ENCODE assay signal across 8 cellular contexts in the genomic region with DNA sequence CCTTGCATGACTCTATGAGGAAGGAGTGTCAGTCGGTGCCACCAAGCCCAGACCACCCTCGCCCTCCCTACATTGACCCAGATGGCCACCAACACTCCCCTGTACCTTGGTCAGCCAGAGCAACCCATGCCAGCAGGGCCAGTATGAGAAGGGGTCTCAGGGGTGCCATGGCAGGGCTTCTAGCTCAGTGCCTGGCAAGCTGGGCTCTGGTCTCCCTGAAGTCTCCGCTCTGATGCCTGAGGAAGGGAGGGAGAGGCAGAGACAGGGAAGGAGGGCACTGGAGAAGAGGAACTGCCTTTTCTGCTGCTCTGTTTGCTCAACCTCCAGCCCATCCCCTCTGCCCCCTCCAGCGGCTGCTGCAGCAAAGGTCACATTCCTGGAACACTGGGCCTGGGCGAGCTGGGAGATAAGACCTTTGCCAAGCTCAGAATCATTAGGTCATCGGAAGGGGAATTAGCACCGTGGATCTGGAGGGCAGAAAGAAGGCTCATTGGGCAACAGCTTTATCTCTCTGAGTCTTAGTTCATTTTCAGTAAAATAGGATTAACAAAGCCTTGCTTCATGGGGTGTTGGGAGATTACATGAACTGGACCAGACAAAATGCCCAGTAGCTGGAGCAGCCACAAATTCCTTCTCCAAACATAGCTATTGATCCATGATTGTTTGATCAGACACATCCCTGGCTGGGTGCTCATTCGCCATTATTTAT. TPM values are rescaled to one million over a fixed set of nuclear protein-coding genes. Genes with fewer than 3 reads are reported as not detected.
DNase-seq lines count a peak whose midpoint lies in the region; ATAC-seq and TF ChIP-seq lines count a peak whose summit lies in the region.

A gene with protein sequence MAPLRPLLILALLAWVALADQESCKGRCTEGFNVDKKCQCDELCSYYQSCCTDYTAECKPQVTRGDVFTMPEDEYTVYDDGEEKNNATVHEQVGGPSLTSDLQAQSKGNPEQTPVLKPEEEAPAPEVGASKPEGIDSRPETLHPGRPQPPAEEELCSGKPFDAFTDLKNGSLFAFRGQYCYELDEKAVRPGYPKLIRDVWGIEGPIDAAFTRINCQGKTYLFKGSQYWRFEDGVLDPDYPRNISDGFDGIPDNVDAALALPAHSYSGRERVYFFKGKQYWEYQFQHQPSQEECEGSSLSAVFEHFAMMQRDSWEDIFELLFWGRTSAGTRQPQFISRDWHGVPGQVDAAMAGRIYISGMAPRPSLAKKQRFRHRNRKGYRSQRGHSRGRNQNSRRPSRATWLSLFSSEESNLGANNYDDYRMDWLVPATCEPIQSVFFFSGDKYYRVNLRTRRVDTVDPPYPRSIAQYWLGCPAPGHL (minus strand): TSS at position 273 of the 709 bp plus-strand sequence. CDS start 104 bp downstream, at position 169.

- peaks cover 21% of the 10 kb centered on the region for H3K4me1 ChIP-seq in CD8-positive, alpha-beta T cell (ENCODE audit: insufficient read depth, low read length)
- H3K4me1 ChIP-seq in adipocyte (ENCODE audit: control insufficient read depth, insufficient read depth, low read length) (peaks cover 26% of the 10 kb centered on the region), iPS-20b (ENCODE audit: insufficient read depth, low read length) (peaks cover 9% of the 10 kb centered on the region; the same call in 1 of the 2 replicates)

- H3K9ac ChIP-seq in adipocyte (ENCODE audit: low read length): no peak within 1 kb of the TSS
- peak within 1 kb of the TSS; percentile 7; the same call in 1 of the 2 replicates for H3K9ac ChIP-seq in iPS-20b (ENCODE audit: low read depth, low read length)

- CTCF ChIA-PET in CD8-positive, alpha-beta T cell (lab: Charles Lee): interaction anchor here (0.7 to 1.5 kb wide), 4 partner anchors 9 to 44 kb away, joined by 3 to 5 read pairs (median 4); a partner anchor contains a TSS

- POLR2A ChIA-PET in CD8-positive, alpha-beta T cell (lab: Charles Lee): interaction anchor here (1.5 to 3.7 kb wide), 2 partner anchors 12 to 35 kb away, joined by 7 to 20 read pairs; a partner anchor contains a TSS

- DNase-seq in CD8-positive, alpha-beta T cell: no peak
- DNase-seq in MG63: peak; percentile 56
- peak; percentile 41 for DNase-seq in adipocyte (ENCODE audit: low read depth)
- no peak for DNase-seq in stimulated activated naive CD8-positive, alpha-beta T cell treated with anti-CD3 and anti-CD28 coated beads, Interleukin-15, amount 100 ng/mL, for 72 hours
- no peak for DNase-seq in NCI-H524 treated with DMSO at 0.1 percent for 48 hours (lab: John Stamatoyannopoulos, UW)

- no peaks in the 10 kb centered on the region for H3K27me3 Mint-ChIP-seq in CD8-positive, alpha-beta T cell (ENCODE audit: low read depth)
- no peaks in the 10 kb centered on the region for H3K27me3 Mint-ChIP-seq in stimulated activated naive CD8-positive, alpha-beta T cell treated with anti-CD3 and anti-CD28 coated beads, Interleukin-15, amount 100 ng/mL, for 72 hours

- no peak for ATAC-seq in CD8-positive, alpha-beta T cell
- ATAC-seq in stimulated activated naive CD8-positive, alpha-beta T cell treated with anti-CD3 and anti-CD28 coated beads, Interleukin-15, amount 100 ng/mL, for 72 hours: no peak
- ATAC-seq in HG02870 (IDR thresholded peaks at IDR 0.05; ENCODE audit: unreplicated experiment): no peak
- ATAC-seq in GM18861 (IDR thresholded peaks at IDR 0.05; ENCODE audit: unreplicated experiment): no peak

- H3K27me3 ChIP-seq in CD8-positive, alpha-beta T cell (ENCODE audit: insufficient read depth, low read length): no peaks in the 10 kb centered on the region
- H3K27me3 ChIP-seq in MG63: no peaks in the 10 kb centered on the region
- no peaks in the 10 kb centered on the region for H3K27me3 ChIP-seq in adipocyte (replicated peaks; ENCODE audit: control insufficient read depth, insufficient read depth, low read length)
- H3K27me3 ChIP-seq in iPS-20b (ENCODE audit: insufficient read depth, low read length): peaks cover 34% of the 10 kb centered on the region

- H3K4me1 Mint-ChIP-seq in CD8-positive, alpha-beta T cell (ENCODE audit: low read depth): peaks cover 25% of the 10 kb centered on the region
- H3K4me1 Mint-ChIP-seq in stimulated activated naive CD8-positive, alpha-beta T cell treated with anti-CD3 and anti-CD28 coated beads, Interleukin-15, amount 100 ng/mL, for 72 hours: peaks cover 35% of the 10 kb centered on the region

- no peak for TF ChIP-seq CTCF in CD8-positive, alpha-beta T cell (IDR thresholded peaks at IDR 0.05)

- H3K9me3 Mint-ChIP-seq in CD8-positive, alpha-beta T cell: no peaks in the 10 kb centered on the region
- H3K9me3 Mint-ChIP-seq in stimulated activated naive CD8-positive, alpha-beta T cell treated with anti-CD3 and anti-CD28 coated beads, Interleukin-15, amount 100 ng/mL, for 72 hours: no peaks in the 10 kb centered on the region

- H3K27ac Mint-ChIP-seq in CD8-positive, alpha-beta T cell: peak within 1 kb of the TSS; percentile 91
- peak within 1 kb of the TSS in 1 of 2 donors; percentile 84 for H3K27ac Mint-ChIP-seq in stimulated activated naive CD8-positive, alpha-beta T cell treated with anti-CD3 and anti-CD28 coated beads, Interleukin-15, amount 100 ng/mL, for 72 hours

- peaks cover 5% of the 10 kb centered on the region for H3K36me3 Mint-ChIP-seq in CD8-positive, alpha-beta T cell

- intact Hi-C loops in CD8-positive, alpha-beta T cell (cut with DNase I, micrococcal nuclease): loop anchor here in 1 of 2 experiments (5.0 kb wide), 2 partner anchors 182 to 328 kb away; a partner anchor contains a TSS

- H3K4me3 ChIP-seq in CD8-positive, alpha-beta T cell (ENCODE audit: low read depth, low read length): peak within 1 kb of the TSS; percentile 79
- H3K4me3 ChIP-seq in MG63 (peak within 1 kb of the TSS; percentile 89), adipocyte (ENCODE audit: low read length) (peak within 1 kb of the TSS; percentile 71), iPS-20b (ENCODE audit: low read length) (peak within 1 kb of the TSS; percentile 55)

- peak within 1 kb of the TSS; percentile 69 for H3K27ac ChIP-seq in CD8-positive, alpha-beta T cell (ENCODE audit: low read depth, low read length)
- H3K27ac ChIP-seq in iPS-20b (ENCODE audit: low read length): no peak within 1 kb of the TSS

- no peaks in the 10 kb centered on the region for H3K36me3 ChIP-seq in CD8-positive, alpha-beta T cell (ENCODE audit: insufficient read depth, low read length)
- peaks cover 15% of the 10 kb centered on the region for H3K36me3 ChIP-seq in MG63
- H3K36me3 ChIP-seq in adipocyte (ENCODE audit: control insufficient read depth, insufficient read depth, low read length, severe bottlenecking): no peaks in the 10 kb centered on the region
- H3K36me3 ChIP-seq in iPS-20b (ENCODE audit: insufficient read depth, low read depth, low read length): no peaks in the 10 kb centered on the region

- peak within 1 kb of the TSS; percentile 90 for H3K4me3 Mint-ChIP-seq in CD8-positive, alpha-beta T cell
- H3K4me3 Mint-ChIP-seq in stimulated activated naive CD8-positive, alpha-beta T cell treated with anti-CD3 and anti-CD28 coated beads, Interleukin-15, amount 100 ng/mL, for 72 hours: peak within 1 kb of the TSS; percentile 84 to 89

- no peaks in the 10 kb centered on the region for H3K9me3 ChIP-seq in CD8-positive, alpha-beta T cell (ENCODE audit: low read length)
- H3K9me3 ChIP-seq in MG63 (no peaks in the 10 kb centered on the region), adipocyte (ENCODE audit: control insufficient read depth, low read length) (no peaks in the 10 kb centered on the region), iPS-20b (ENCODE audit: insufficient read depth, low read depth, low read length) (no peaks in the 10 kb centered on the region)

RNA-seq across cellular contexts. Expression of the gene that starts here (rescaled TPM):
- total RNA-seq in CD8-positive, alpha-beta T cell: under 1 TPM; 0.25 to 0.49 TPM
- 3.3 TPM in 1 of 2 replicates, not detected in the other for total RNA-seq in MG63 (2014; rRNA removed; shearing (Covaris generic); ENCODE audit: low replicate concordance)

Comparison
In these comparisons a context has a peak if more than half of its experiments do, and no peak if none do; other contexts are left out.
1. DNase-seq: peak in MG63 (single experiment) and adipocyte (single experiment); none in CD8-positive, alpha-beta T cell (0 of 7), stimulated activated naive CD8-positive, alpha-beta T cell treated with anti-CD3 and anti-CD28 coated beads, Interleukin-15, amount 100 ng/mL, for 72 hours (0 of 2) and NCI-H524 treated with DMSO at 0.1 percent for 48 hours (single experiment).
2. Peak in every context shown above with its lines, with median percentiles within 50 percentile points of each other: H3K4me3 ChIP-seq.